1 cellular context compared by ENCODE assay signal in genomic region chr14:94728950-94729349, GRCh38.
TF ChIP-seq lines count a peak whose summit lies in the region.

No MANE protein-coding gene starts in this region.

TF ChIP-seq in GM23338, 12 proteins besides CTCF, POLR2A, EP300 and RAD21:
- TF ChIP-seq REST (IDR thresholded peaks at IDR 0.05; ENCODE audit: unreplicated experiment) (no peak), EZH2phosphoT487 (IDR thresholded peaks at IDR 0.05; ENCODE audit: unreplicated experiment) (no peak), ZNF331 (CRISPR knock-in tag; IDR thresholded peaks at IDR 0.05; ENCODE audit: low read depth) (no peak)
